In genomic region chr13:85013006-85013405, GRCh38 we compare ENCODE assay signal across 23 cellular contexts.
"Had no signal": no experiment of that assay in that cellular context is flagged by ENCODE, and none has a peak within 500 bp of the region (broad histone marks: within the 10 kb centered on the region; RNA-seq: fewer than 3 reads in every experiment).

No MANE protein-coding gene starts in this region.

- H3K4me1 ChIP-seq: left ventricle myocardium inferior, lower lobe of right lung, neural progenitor cell, pancreas, tibial artery, upper lobe of left lung, uterus had no signal

- H3K4me3 ChIP-seq: dorsolateral prefrontal cortex, hepatocyte, left ventricle myocardium inferior, lower lobe of right lung, neural progenitor cell, pancreas, tibial artery, upper lobe of left lung, uterus had no signal

- ATAC-seq: left cardiac atrium; lower lobe of right lung; natural killer cell treated with Interleukin-12 subunit alpha and Interleukin-12 subunit beta and Interleukin-15 and Interleukin-18, amount 100 ng/mL, for 72 hours; pancreas; right cardiac atrium had no signal

- H3K27me3 ChIP-seq: dorsolateral prefrontal cortex, hepatocyte, neural progenitor cell, pancreas, tibial artery, upper lobe of left lung, uterus had no signal

- H3K9me3 ChIP-seq: lower lobe of right lung, pancreas, tibial artery, upper lobe of left lung, uterus had no signal

- H3K27ac ChIP-seq: dorsolateral prefrontal cortex, hepatocyte, left ventricle myocardium inferior, lower lobe of right lung, neural progenitor cell, pancreas, tibial artery, upper lobe of left lung, uterus had no signal

- DNase-seq: cortex of kidney; dorsolateral prefrontal cortex; effector CD8-positive, alpha-beta T cell; foreskin melanocyte; head of caudate nucleus; kidney; left cardiac atrium; left ventricle myocardium inferior; lower lobe of right lung; mesenchymal stem cell; midbrain; nucleus accumbens; pancreas; right cardiac atrium; small intestine; stimulated activated CD4-positive, alpha-beta T cell treated with anti-CD3 and anti-CD28 coated beads, Interleukin-12 subunit alpha, Interleukin-12 subunit beta, amount 100 ng/mL, for 4 hours; stimulated activated naive CD4-positive, alpha-beta T cell treated with Interleukin-2 at 50 U/mL for 16 hours; tibial artery; upper lobe of left lung; uterus had no signal

- H3K36me3 ChIP-seq: left ventricle myocardium inferior, lower lobe of right lung, neural progenitor cell, pancreas, tibial artery, upper lobe of left lung, uterus had no signal
